1 cellular context compared by ENCODE assay signal in the genomic region with DNA sequence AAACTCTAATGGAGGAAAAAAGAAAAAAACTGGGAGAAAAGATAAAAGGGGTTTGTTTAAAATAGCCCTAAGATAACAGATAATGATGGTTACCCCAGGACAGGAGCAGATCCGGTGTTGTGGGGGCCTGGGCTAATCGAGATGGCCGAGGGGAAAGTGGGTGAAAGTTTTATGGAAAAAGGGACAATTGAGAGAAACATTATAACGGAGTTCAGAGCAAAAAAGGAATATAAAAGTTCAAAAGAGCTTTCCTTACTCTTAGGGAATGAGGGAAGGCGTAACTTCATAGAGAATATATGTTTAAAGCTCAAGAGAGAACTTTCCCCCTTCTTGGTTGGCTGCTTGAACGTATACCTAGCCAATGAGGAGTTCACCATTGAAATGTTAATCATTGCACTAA.
TF ChIP-seq lines count a peak whose summit lies in the region.

No MANE protein-coding gene starts in this region.

TF ChIP-seq in GM23338, 12 proteins besides CTCF, POLR2A, EP300 and RAD21 (continued from another document):
- TF ChIP-seq, protein P1, sequence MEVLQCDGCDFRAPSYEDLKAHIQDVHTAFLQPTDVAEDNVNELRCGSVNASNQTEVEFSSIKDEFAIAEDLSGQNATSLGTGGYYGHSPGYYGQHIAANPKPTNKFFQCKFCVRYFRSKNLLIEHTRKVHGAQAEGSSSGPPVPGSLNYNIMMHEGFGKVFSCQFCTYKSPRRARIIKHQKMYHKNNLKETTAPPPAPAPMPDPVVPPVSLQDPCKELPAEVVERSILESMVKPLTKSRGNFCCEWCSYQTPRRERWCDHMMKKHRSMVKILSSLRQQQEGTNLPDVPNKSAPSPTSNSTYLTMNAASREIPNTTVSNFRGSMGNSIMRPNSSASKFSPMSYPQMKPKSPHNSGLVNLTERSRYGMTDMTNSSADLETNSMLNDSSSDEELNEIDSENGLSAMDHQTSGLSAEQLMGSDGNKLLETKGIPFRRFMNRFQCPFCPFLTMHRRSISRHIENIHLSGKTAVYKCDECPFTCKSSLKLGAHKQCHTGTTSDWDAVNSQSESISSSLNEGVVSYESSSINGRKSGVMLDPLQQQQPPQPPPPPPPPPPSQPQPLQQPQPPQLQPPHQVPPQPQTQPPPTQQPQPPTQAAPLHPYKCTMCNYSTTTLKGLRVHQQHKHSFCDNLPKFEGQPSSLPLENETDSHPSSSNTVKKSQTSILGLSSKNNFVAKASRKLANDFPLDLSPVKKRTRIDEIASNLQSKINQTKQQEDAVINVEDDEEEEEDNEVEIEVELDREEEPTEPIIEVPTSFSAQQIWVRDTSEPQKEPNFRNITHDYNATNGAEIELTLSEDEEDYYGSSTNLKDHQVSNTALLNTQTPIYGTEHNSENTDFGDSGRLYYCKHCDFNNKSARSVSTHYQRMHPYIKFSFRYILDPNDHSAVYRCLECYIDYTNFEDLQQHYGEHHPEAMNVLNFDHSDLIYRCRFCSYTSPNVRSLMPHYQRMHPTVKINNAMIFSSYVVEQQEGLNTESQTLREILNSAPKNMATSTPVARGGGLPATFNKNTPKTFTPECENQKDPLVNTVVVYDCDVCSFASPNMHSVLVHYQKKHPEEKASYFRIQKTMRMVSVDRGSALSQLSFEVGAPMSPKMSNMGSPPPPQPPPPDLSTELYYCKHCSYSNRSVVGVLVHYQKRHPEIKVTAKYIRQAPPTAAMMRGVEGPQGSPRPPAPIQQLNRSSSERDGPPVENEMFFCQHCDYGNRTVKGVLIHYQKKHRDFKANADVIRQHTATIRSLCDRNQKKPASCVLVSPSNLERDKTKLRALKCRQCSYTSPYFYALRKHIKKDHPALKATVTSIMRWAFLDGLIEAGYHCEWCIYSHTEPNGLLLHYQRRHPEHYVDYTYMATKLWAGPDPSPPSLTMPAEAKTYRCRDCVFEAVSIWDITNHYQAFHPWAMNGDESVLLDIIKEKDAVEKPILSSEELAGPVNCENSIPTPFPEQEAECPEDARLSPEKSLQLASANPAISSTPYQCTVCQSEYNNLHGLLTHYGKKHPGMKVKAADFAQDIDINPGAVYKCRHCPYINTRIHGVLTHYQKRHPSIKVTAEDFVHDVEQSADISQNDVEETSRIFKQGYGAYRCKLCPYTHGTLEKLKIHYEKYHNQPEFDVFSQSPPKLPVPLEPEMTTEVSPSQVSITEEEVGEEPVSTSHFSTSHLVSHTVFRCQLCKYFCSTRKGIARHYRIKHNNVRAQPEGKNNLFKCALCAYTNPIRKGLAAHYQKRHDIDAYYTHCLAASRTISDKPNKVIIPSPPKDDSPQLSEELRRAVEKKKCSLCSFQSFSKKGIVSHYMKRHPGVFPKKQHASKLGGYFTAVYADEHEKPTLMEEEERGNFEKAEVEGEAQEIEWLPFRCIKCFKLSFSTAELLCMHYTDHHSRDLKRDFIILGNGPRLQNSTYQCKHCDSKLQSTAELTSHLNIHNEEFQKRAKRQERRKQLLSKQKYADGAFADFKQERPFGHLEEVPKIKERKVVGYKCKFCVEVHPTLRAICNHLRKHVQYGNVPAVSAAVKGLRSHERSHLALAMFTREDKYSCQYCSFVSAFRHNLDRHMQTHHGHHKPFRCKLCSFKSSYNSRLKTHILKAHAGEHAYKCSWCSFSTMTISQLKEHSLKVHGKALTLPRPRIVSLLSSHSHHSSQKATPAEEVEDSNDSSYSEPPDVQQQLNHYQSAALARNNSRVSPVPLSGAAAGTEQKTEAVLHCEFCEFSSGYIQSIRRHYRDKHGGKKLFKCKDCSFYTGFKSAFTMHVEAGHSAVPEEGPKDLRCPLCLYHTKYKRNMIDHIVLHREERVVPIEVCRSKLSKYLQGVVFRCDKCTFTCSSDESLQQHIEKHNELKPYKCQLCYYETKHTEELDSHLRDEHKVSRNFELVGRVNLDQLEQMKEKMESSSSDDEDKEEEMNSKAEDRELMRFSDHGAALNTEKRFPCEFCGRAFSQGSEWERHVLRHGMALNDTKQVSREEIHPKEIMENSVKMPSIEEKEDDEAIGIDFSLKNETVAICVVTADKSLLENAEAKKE (CRISPR knock-in tag; IDR thresholded peaks at IDR 0.05) = no peak
- TF ChIP-seq POLR2AphosphoS5 (IDR thresholded peaks at IDR 0.05; ENCODE audit: low read depth) = no peak
- TF ChIP-seq, protein P2, sequence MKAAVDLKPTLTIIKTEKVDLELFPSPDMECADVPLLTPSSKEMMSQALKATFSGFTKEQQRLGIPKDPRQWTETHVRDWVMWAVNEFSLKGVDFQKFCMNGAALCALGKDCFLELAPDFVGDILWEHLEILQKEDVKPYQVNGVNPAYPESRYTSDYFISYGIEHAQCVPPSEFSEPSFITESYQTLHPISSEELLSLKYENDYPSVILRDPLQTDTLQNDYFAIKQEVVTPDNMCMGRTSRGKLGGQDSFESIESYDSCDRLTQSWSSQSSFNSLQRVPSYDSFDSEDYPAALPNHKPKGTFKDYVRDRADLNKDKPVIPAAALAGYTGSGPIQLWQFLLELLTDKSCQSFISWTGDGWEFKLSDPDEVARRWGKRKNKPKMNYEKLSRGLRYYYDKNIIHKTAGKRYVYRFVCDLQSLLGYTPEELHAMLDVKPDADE (IDR thresholded peaks at IDR 0.05) = no peak
- TF ChIP-seq ZNF114 (CRISPR knock-in tag; IDR thresholded peaks at IDR 0.05) = no peak
- TF ChIP-seq EZH2phosphoT487 (IDR thresholded peaks at IDR 0.05; ENCODE audit: unreplicated experiment) = no peak
- no peak for TF ChIP-seq CREB1 (CRISPR knock-in tag; IDR thresholded peaks at IDR 0.05; ENCODE audit: low read depth)
- no peak for TF ChIP-seq NANOG (IDR thresholded peaks at IDR 0.05; ENCODE audit: borderline replicate concordance)
- no peak for TF ChIP-seq JUNB (IDR thresholded peaks at IDR 0.05; ENCODE audit: unreplicated experiment)
- no peak for TF ChIP-seq ZNF331 (CRISPR knock-in tag; IDR thresholded peaks at IDR 0.05; ENCODE audit: low read depth)
- no peak for TF ChIP-seq STAT1 (IDR thresholded peaks at IDR 0.05; ENCODE audit: unreplicated experiment)
TF ChIP-seq in GM23338: peak in this region for 0.
